Comparison of ENCODE assay signal across 8 cellular contexts in genomic region chr6:89432875-89433636, GRCh38. TPM values are rescaled to one million over a fixed set of nuclear protein-coding genes. Genes with fewer than 3 reads are reported as not detected.
A peak's percentile ranks its signal among the peaks of the same experiment; 100 is the strongest.
DNase-seq lines count a peak whose midpoint lies in the region; ATAC-seq, FAIRE-seq and TF ChIP-seq lines count a peak whose summit lies in the region.

Gene ANKRD6, plus strand, starts transcription at chr6:89433152. Its CDS starts 133,825 bp downstream, at chr6:89566977.

- no peaks in the 10 kb centered on the region for H3K9me3 ChIP-seq in IMR-90 (ENCODE audit: control insufficient read depth, insufficient read depth, low read length)
- no peaks in the 10 kb centered on the region for H3K9me3 ChIP-seq in pancreas
- H3K9me3 ChIP-seq in tibial nerve: no peaks in the 10 kb centered on the region

- H3K14ac ChIP-seq in IMR-90 (replicated peaks; ENCODE audit: low read depth, low read length): no peak within 1 kb of the TSS

- H3K27me3 Mint-ChIP-seq in activated naive CD4-positive, alpha-beta T cell treated with anti-CD3 and anti-CD28 coated beads, Interleukin-2, amount 10 ng/mL, durations not matched to agents 7 days and 5 days: peaks cover 56% of the 10 kb centered on the region

- H3K4me3 Mint-ChIP-seq in activated naive CD4-positive, alpha-beta T cell treated with anti-CD3 and anti-CD28 coated beads, Interleukin-2, amount 10 ng/mL, durations not matched to agents 7 days and 5 days: peak within 1 kb of the TSS; percentile 81

- POLR2A ChIA-PET in IMR-90 (lab: Charles Lee; ENCODE audit: unreplicated experiment): no interaction called here

- no peak within 1 kb of the TSS for H2BK15ac ChIP-seq in IMR-90 (ENCODE audit: low read depth, low read length)

- no peak within 1 kb of the TSS for H2BK20ac ChIP-seq in IMR-90 (ENCODE audit: low read depth, low read length)

- TF ChIP-seq POLR2A in IMR-90 (IDR thresholded peaks at IDR 0.05; ENCODE audit: low read depth, low read length) (no peak), tibial nerve (IDR thresholded peaks at IDR 0.05) (peak in 1 of 2 donors; percentile 38)

- WGBS in IMR-90 (ENCODE audit: extremely low coverage in 2 of 2, insufficient read length in 1 of 2), 2 experiments: 1% methylated on average over 24 of the region's 86 CpGs; no CpG with 5 or more reads in 1 of the 2 experiments
- 0% methylated on average over 38 to 86 of the region's 86 CpGs for WGBS in pancreas, 2 donors
- 0 to 4% methylated on average over 3 to 20 of the region's 86 CpGs for WGBS in tibial nerve, 2 donors

- no peak within 1 kb of the TSS for H3K27ac ChIP-seq in IMR-90 (ENCODE audit: insufficient read depth, low read length)
- peak within 1 kb of the TSS in 3 of 4 donors; percentile 22 to 33 (median 33) for H3K27ac ChIP-seq in pancreas
- H3K27ac ChIP-seq in tibial nerve: peak within 1 kb of the TSS; percentile 24 to 83 (median 47)

- H3K27me3 ChIP-seq in IMR-90 (ENCODE audit: control insufficient read depth, insufficient read depth, low read length) (peaks cover 31% of the 10 kb centered on the region), pancreas (no peaks in the 10 kb centered on the region), tibial nerve (no peaks in the 10 kb centered on the region)

- no peaks in the 10 kb centered on the region for H3K4me1 ChIP-seq in IMR-90 (ENCODE audit: control insufficient read depth, insufficient read depth, low read length)
- no peaks in the 10 kb centered on the region for H3K4me1 ChIP-seq in pancreas
- H3K4me1 ChIP-seq in tibial nerve: peaks cover 0 to 23% (median 0%) of the 10 kb centered on the region in 4 donors

- H2AK5ac ChIP-seq in IMR-90 (ENCODE audit: low read depth, low read length): no peak within 1 kb of the TSS

- dilution Hi-C loops in IMR-90 (cut with HindIII; ENCODE audit: low sequenced_read_pairs, unreplicated experiment): no loop called here

- FAIRE-seq in pancreas (lab: Jason Lieb, UNC): no peak

- no peak within 1 kb of the TSS for H2BK5ac ChIP-seq in IMR-90 (ENCODE audit: low read depth, low read length, poor library complexity, severe bottlenecking)

- no peak within 1 kb of the TSS for H2BK120ac ChIP-seq in IMR-90 (ENCODE audit: low read depth, low read length)

- no peaks in the 10 kb centered on the region for H3K9me3 Mint-ChIP-seq in activated naive CD4-positive, alpha-beta T cell treated with anti-CD3 and anti-CD28 coated beads, Interleukin-2, amount 10 ng/mL, durations not matched to agents 7 days and 5 days

- TF ChIP-seq EP300 in tibial nerve (IDR thresholded peaks at IDR 0.05): no peak

- H3K27ac Mint-ChIP-seq in activated naive CD4-positive, alpha-beta T cell treated with anti-CD3 and anti-CD28 coated beads, Interleukin-2, amount 10 ng/mL, durations not matched to agents 7 days and 5 days: no peak within 1 kb of the TSS

- peak within 1 kb of the TSS; percentile 72 for H3K4me2 ChIP-seq in IMR-90 (ENCODE audit: low read depth, low read length)

- no peaks in the 10 kb centered on the region for H4K20me1 ChIP-seq in IMR-90 (ENCODE audit: insufficient read depth, low read length)

- no peak within 1 kb of the TSS for H4K5ac ChIP-seq in IMR-90 (ENCODE audit: low read depth, low read length)

- CTCF ChIA-PET in IMR-90 (lab: Yijun Ruan, JAX): interaction anchor here (0.6 to 1.3 kb wide), 5 partner anchors 11 to 22 kb away, joined by 3 to 6 read pairs (median 4); partner anchors contain the start of gene RRAGD
- CTCF ChIA-PET in activated naive CD4-positive, alpha-beta T cell treated with anti-CD3 and anti-CD28 coated beads, Interleukin-2, amount 10 ng/mL, durations not matched to agents 7 days and 5 days (lab: Charles Lee): interaction anchor here (0.6 to 3.6 kb wide), 29 partner anchors 8 to 507 kb away, joined by 3 to 43 read pairs (median 4); no protein-coding TSS in a partner anchor

- no peaks in the 10 kb centered on the region for H3K36me3 ChIP-seq in IMR-90 (ENCODE audit: control insufficient read depth, insufficient read depth, low read length)
- H3K36me3 ChIP-seq in pancreas: no peaks in the 10 kb centered on the region
- H3K36me3 ChIP-seq in tibial nerve: no peaks in the 10 kb centered on the region

- no peaks in the 10 kb centered on the region for H3K79me1 ChIP-seq in IMR-90 (ENCODE audit: low read depth in 1 of 2, low read length in 2 of 2)

- TF ChIP-seq RAD21 in IMR-90 (IDR thresholded peaks at IDR 0.05; ENCODE audit: low read length): peak; percentile 59

- in situ Hi-C loops in IMR-90 (cut with MboI; ENCODE audit: low sequenced_read_pairs): no loop called here

- peak; percentile 22 for DNase-seq in DMS53 treated with DMSO at 0.1 percent for 48 hours (lab: John Stamatoyannopoulos, UW; ENCODE audit: unreplicated experiment)
- no peak for DNase-seq in IMR-90
- peak; percentile 43 for DNase-seq in SK-N-DZ (ENCODE audit: low spot score)
- peak; percentile 81 for DNase-seq in activated naive CD4-positive, alpha-beta T cell treated with anti-CD3 and anti-CD28 coated beads, Interleukin-2, amount 10 ng/mL, durations not matched to agents 7 days and 5 days
- peak; percentile 16 to 90 (median 76) for DNase-seq in head of caudate nucleus
- peak; percentile 59 to 98 (median 88) for DNase-seq in pancreas
- DNase-seq in tibial nerve (ENCODE audit: low spot score in 2 of 2): peak; percentile 72 to 80

- TF ChIP-seq CTCF in IMR-90 (conservative IDR thresholded peaks at IDR 0.05; ENCODE audit: low read depth, low read length) (peak; percentile 70), pancreas (IDR thresholded peaks at IDR 0.05) (peak; percentile 75 to 90 (median 86)), tibial nerve (IDR thresholded peaks at IDR 0.05) (peak; percentile 87 to 99 (median 98))

- intact Hi-C loops in IMR-90 (cut with micrococcal nuclease): loop anchor here (1.0 kb wide), 1 partner anchor 177 kb away; no protein-coding TSS in a partner anchor
- intact Hi-C loops in head of caudate nucleus (cut with DNase I): loop anchor here (10.0 kb wide), 1 partner anchor 172 kb away; no protein-coding TSS in a partner anchor
- intact Hi-C loops in pancreas (cut with DNase I): loop anchor here in 1 of 3 donors (5.0 kb wide), 1 partner anchor 169 kb away; no protein-coding TSS in a partner anchor

- H3K4ac ChIP-seq in IMR-90 (ENCODE audit: low read depth, low read length): no peak within 1 kb of the TSS

- peak within 1 kb of the TSS; percentile 19 for H2AK9ac ChIP-seq in IMR-90 (replicated peaks; ENCODE audit: low read depth, low read length, poor library complexity)

- H3K56ac ChIP-seq in IMR-90 (ENCODE audit: extremely low read depth, insufficient read depth, low read length): no peak within 1 kb of the TSS

- peaks cover 2% of the 10 kb centered on the region; the same call in 1 of the 2 replicates for H3K9me1 ChIP-seq in IMR-90 (ENCODE audit: insufficient read depth, low read length)

- no peak within 1 kb of the TSS for H3K18ac ChIP-seq in IMR-90 (ENCODE audit: low read depth, low read length)

- H3K4me1 Mint-ChIP-seq in activated naive CD4-positive, alpha-beta T cell treated with anti-CD3 and anti-CD28 coated beads, Interleukin-2, amount 10 ng/mL, durations not matched to agents 7 days and 5 days: peaks cover 20% of the 10 kb centered on the region

- H3K4me3 ChIP-seq in IMR-90 (ENCODE audit: insufficient read depth, low read depth, low read length) (peak within 1 kb of the TSS; percentile 38), pancreas (peak within 1 kb of the TSS; percentile 92 to 96 (median 94)), tibial nerve (peak within 1 kb of the TSS; percentile 64 to 96 (median 83))

- no peak within 1 kb of the TSS for H3K23ac ChIP-seq in IMR-90 (ENCODE audit: low read depth, low read length)

- no TSS peak for BruUV-seq in IMR-90 (replicated peaks; lab: Mats Ljungman, UMichigan)

- peak within 1 kb of the TSS; percentile 86 for H2AFZ ChIP-seq in IMR-90 (replicated peaks; ENCODE audit: low read length, poor library complexity)

- peak; percentile 93 for ATAC-seq in GM21528 (IDR thresholded peaks at IDR 0.05; ENCODE audit: low FRiP score, unreplicated experiment)
- peak; percentile 99 for ATAC-seq in IMR-90 (ENCODE audit: low read depth)
- ATAC-seq in pancreas: peak; percentile 94 to 98 (median 97)

- no peak within 1 kb of the TSS for H4K91ac ChIP-seq in IMR-90 (ENCODE audit: insufficient read depth, low read depth, low read length)

- no peak within 1 kb of the TSS for H4K8ac ChIP-seq in IMR-90 (ENCODE audit: low read depth in 2 of 2, low read length in 2 of 2)

- H3K36me3 Mint-ChIP-seq in activated naive CD4-positive, alpha-beta T cell treated with anti-CD3 and anti-CD28 coated beads, Interleukin-2, amount 10 ng/mL, durations not matched to agents 7 days and 5 days: no peaks in the 10 kb centered on the region

- H3K9ac ChIP-seq in IMR-90 (ENCODE audit: low read depth, low read length): no peak within 1 kb of the TSS

TF ChIP-seq in IMR-90, 13 proteins besides CTCF, POLR2A, EP300 and RAD21 (continues in another document):
- TF ChIP-seq ELK1 (IDR thresholded peaks at IDR 0.05; ENCODE audit: borderline replicate concordance, low read depth, low read length) (no peak), FOS (IDR thresholded peaks at IDR 0.05; ENCODE audit: low read depth, low read length) (no peak), BHLHE40 (IDR thresholded peaks at IDR 0.05; ENCODE audit: low read depth, low read length) (no peak), MAZ (IDR thresholded peaks at IDR 0.05; ENCODE audit: borderline replicate concordance, low read depth, low read length) (peak; percentile 62; the same call in 1 of the 2 replicates), CHD1 (IDR thresholded peaks at IDR 0.05; ENCODE audit: low read depth, low read length) (no peak), CEBPB (IDR thresholded peaks at IDR 0.05; ENCODE audit: low read depth, low read length) (no peak)

RNA-seq across cellular contexts. Expression of gene ANKRD6, which starts in this region (rescaled TPM):
- total RNA-seq in IMR-90 (2012; rRNA removed) (0.18 and 0.28 TPM in 2 replicates), pancreas (10 to 100 TPM in 2 of 6 donors, 1 to 10 TPM in 4; 6.3 to 14.0 (median 9.6) TPM), tibial nerve (10 to 100 TPM; 10.1 to 22.8 (median 13.0) TPM)
- polyA plus RNA-seq in IMR-90 (2012; rRNA removed) (0.12 and 0.44 TPM in 2 replicates), pancreas (10 to 100 TPM in 1 of 2 donors, 1 to 10 TPM in 1; 7.8 to 14.7 TPM)
- 0.02 and 0.05 TPM in 2 replicates for polyA plus RNA-seq in IMR-90 (2012; cell fraction: cytosol; rRNA removed)
- polyA plus RNA-seq in IMR-90 (2012; cell fraction: nucleus; rRNA removed; ENCODE audit: low replicate concordance): 0.15 and 0.37 TPM in 2 replicates
- 2.1 and 2.3 TPM in 2 replicates for polyA plus RNA-seq in SK-N-DZ (2014; cell fraction: cytosol; rRNA removed)
- 3.3 and 5.8 TPM in 2 replicates for polyA plus RNA-seq in SK-N-DZ (2014; cell fraction: nucleus; rRNA removed)

Comparison
In these comparisons a context has a peak if more than half of its experiments do, and no peak if none do; other contexts are left out.
1. RNA of gene ANKRD6 (polyA plus RNA-seq): 7.8 to 14.7 TPM in pancreas; 0.02 to 0.44 TPM in IMR-90; every median in the first group is over 4 times any median in the second.
2. Peak in ATAC-seq, H3K4me3 ChIP-seq and H3K4me2 ChIP-seq in IMR-90; RNA of the gene not detected or under 1 TPM.
3. H3K4me3 ChIP-seq: peak in every context shown above with its lines; median percentile 94 in pancreas; 83 in tibial nerve; 38 in IMR-90.
4. Peak in every context shown above with its lines, with median percentiles within 50 percentile points of each other: ATAC-seq and CTCF ChIP-seq.